In genomic region chr1:214928574-214928973, GRCh38 we compare ENCODE assay signal across 27 cellular contexts.
"Had no signal": no experiment of that assay in that cellular context is flagged by ENCODE, and none has a peak within 500 bp of the region (broad histone marks: within the 10 kb centered on the region; RNA-seq: fewer than 3 reads in every experiment).

No MANE protein-coding gene starts in this region.

- FAIRE-seq: colon, endometrium, endothelial cell of umbilical vein, frontal cortex had no signal

- H3K4me1 ChIP-seq: colonic mucosa, esophagus muscularis mucosa, esophagus squamous epithelium, foreskin keratinocyte, gastrocnemius medialis, gastroesophageal sphincter, heart left ventricle, heart right ventricle had no signal

- H3K36me3 ChIP-seq: colonic mucosa, esophagus muscularis mucosa, esophagus squamous epithelium, gastrocnemius medialis, gastroesophageal sphincter, heart left ventricle, heart right ventricle had no signal

- DNase-seq: colonic mucosa; cortex of kidney; dermis blood vessel endothelial cell; dorsolateral prefrontal cortex; effector CD4-positive, alpha-beta T cell; effector CD8-positive, alpha-beta T cell; effector memory CD4-positive, alpha-beta T cell; effector memory CD8-positive, alpha-beta T cell; endodermal cell; erythroblast; esophagus squamous epithelium; foreskin keratinocyte; foreskin melanocyte; gastrocnemius medialis; glutamatergic neuron; head of caudate nucleus; heart left ventricle; heart right ventricle had no signal

- H3K4me3 ChIP-seq: colonic mucosa, coronary artery, dorsolateral prefrontal cortex, esophagus muscularis mucosa, esophagus squamous epithelium, gastrocnemius medialis, gastroesophageal sphincter, heart left ventricle, heart right ventricle had no signal

- H3K9me3 ChIP-seq: colonic mucosa, esophagus muscularis mucosa, esophagus squamous epithelium, gastrocnemius medialis, gastroesophageal sphincter, heart left ventricle had no signal

- H3K27ac ChIP-seq: colonic mucosa, coronary artery, dorsolateral prefrontal cortex, epithelial cell of prostate, esophagus muscularis mucosa, esophagus squamous epithelium, foreskin keratinocyte, gastrocnemius medialis, gastroesophageal sphincter, heart left ventricle, heart right ventricle had no signal

- H3K27me3 ChIP-seq: colonic mucosa, dorsolateral prefrontal cortex, esophagus muscularis mucosa, esophagus squamous epithelium, foreskin keratinocyte, gastrocnemius medialis, gastroesophageal sphincter, heart left ventricle, heart right ventricle had no signal

- ATAC-seq: effector memory CD8-positive, alpha-beta T cell; esophagus mucosa; foreskin keratinocyte; gastrocnemius medialis; gastroesophageal sphincter; heart left ventricle; heart right ventricle had no signal
